1 cellular context compared by ENCODE assay signal in genomic region chr19:15869109-15869555, GRCh38.
TF ChIP-seq lines count a peak whose summit lies in the region.

No MANE protein-coding gene starts in this region.

TF ChIP-seq in K562, 482 proteins besides CTCF, POLR2A, EP300 and RAD21 (continued from another document and continues in another):
- no peak for TF ChIP-seq ARID4B (CRISPR knock-in tag; IDR thresholded peaks at IDR 0.05)
- TF ChIP-seq ZNF79 (CRISPR knock-in tag; IDR thresholded peaks at IDR 0.05; ENCODE audit: low read depth) = no peak
- TF ChIP-seq BACH1 (tag; IDR thresholded peaks at IDR 0.05) = no peak
- TF ChIP-seq DMBX1 (CRISPR knock-in tag; IDR thresholded peaks at IDR 0.05; ENCODE audit: borderline replicate concordance) = no peak
- no peak for TF ChIP-seq TGIF2 (CRISPR knock-in tag; IDR thresholded peaks at IDR 0.05)
- no peak for TF ChIP-seq ZNF354B (CRISPR knock-in tag; IDR thresholded peaks at IDR 0.05)
- TF ChIP-seq ELK1 (CRISPR knock-in tag; IDR thresholded peaks at IDR 0.05) = no peak
- peak; percentile 85 for TF ChIP-seq DEAF1 (CRISPR knock-in tag; IDR thresholded peaks at IDR 0.05)
- no peak for TF ChIP-seq ZBED1 (IDR thresholded peaks at IDR 0.05)
- 0 out of 2 replicates have a peak, but pooled peaks have one; percentile 27 for TF ChIP-seq ARID2 (IDR thresholded peaks at IDR 0.05)
- no peak for TF ChIP-seq FOXP1 (CRISPR knock-in tag; IDR thresholded peaks at IDR 0.05)
- no peak for TF ChIP-seq ZNF830 (CRISPR knock-in tag; IDR thresholded peaks at IDR 0.05)
- no peak for TF ChIP-seq PREB (CRISPR knock-in tag; IDR thresholded peaks at IDR 0.05)
- no peak for TF ChIP-seq NFE2L1 (tag; IDR thresholded peaks at IDR 0.05; ENCODE audit: borderline replicate concordance, low read depth)
- no peak for TF ChIP-seq FOXP4 (CRISPR knock-in tag; IDR thresholded peaks at IDR 0.05; ENCODE audit: borderline replicate concordance)
- no peak for TF ChIP-seq ZNF395 (CRISPR knock-in tag; IDR thresholded peaks at IDR 0.05)
- no peak for TF ChIP-seq TAF15 (IDR thresholded peaks at IDR 0.05; ENCODE audit: low read depth, low read length)
- TF ChIP-seq ZNF408 (CRISPR knock-in tag; IDR thresholded peaks at IDR 0.05; ENCODE audit: low read depth) = no peak
- TF ChIP-seq FOXA3 (CRISPR knock-in tag; conservative IDR thresholded peaks at IDR 0.05 in 1 of 2, IDR thresholded peaks at IDR 0.05 in 1 of 2) = 0 out of 4 replicates have a peak, but pooled peaks of 1 of the 2 experiments have one; percentile 42
- no peak for TF ChIP-seq MBD2 (IDR thresholded peaks at IDR 0.05; ENCODE audit: borderline replicate concordance, low read depth)
- no peak for TF ChIP-seq ZNF253 (CRISPR knock-in tag; conservative IDR thresholded peaks at IDR 0.05)
- TF ChIP-seq PHB2 (IDR thresholded peaks at IDR 0.05; ENCODE audit: low read depth) = no peak
- peak; percentile 54; the same call in 1 of the 2 replicates for TF ChIP-seq CTBP1 (IDR thresholded peaks at IDR 0.05; ENCODE audit: borderline replicate concordance)
- TF ChIP-seq OTX1 (CRISPR knock-in tag; IDR thresholded peaks at IDR 0.05) = no peak
- no peak for TF ChIP-seq KAT8 (IDR thresholded peaks at IDR 0.05; ENCODE audit: low read depth)
- TF ChIP-seq ESRRA (IDR thresholded peaks at IDR 0.05; ENCODE audit: borderline replicate concordance, low read depth) = no peak
- no peak for TF ChIP-seq ZNF511 (CRISPR knock-in tag; IDR thresholded peaks at IDR 0.05)
- no peak for TF ChIP-seq SMARCC2 (IDR thresholded peaks at IDR 0.05; ENCODE audit: low read depth)
- no peak for TF ChIP-seq ZNF778 (CRISPR knock-in tag; IDR thresholded peaks at IDR 0.05)
- no peak for TF ChIP-seq NEUROD1 (IDR thresholded peaks at IDR 0.05; ENCODE audit: borderline replicate concordance, low read depth, low read length, partially characterized antibody)
- TF ChIP-seq LARP7 (IDR thresholded peaks at IDR 0.05) = no peak
- no peak for TF ChIP-seq E2F1 (CRISPR knock-in tag; IDR thresholded peaks at IDR 0.05)
- TF ChIP-seq SOX6 (IDR thresholded peaks at IDR 0.05) = peak; percentile 82
- no peak for TF ChIP-seq STAG1 (CRISPR knock-in tag; IDR thresholded peaks at IDR 0.05; ENCODE audit: borderline replicate concordance)
- no peak for TF ChIP-seq ZNF224 (CRISPR knock-in tag; IDR thresholded peaks at IDR 0.05)
- no peak for TF ChIP-seq NFRKB (IDR thresholded peaks at IDR 0.05; ENCODE audit: low read depth)
- no peak for TF ChIP-seq MXD1 (CRISPR knock-in tag; IDR thresholded peaks at IDR 0.05; ENCODE audit: borderline replicate concordance, poor library complexity, severe bottlenecking)
- no peak for TF ChIP-seq ADNP (tag; IDR thresholded peaks at IDR 0.05)
- no peak for TF ChIP-seq CXXC5 (CRISPR knock-in tag; IDR thresholded peaks at IDR 0.05)
- no peak for TF ChIP-seq ARNT (IDR thresholded peaks at IDR 0.05)
- TF ChIP-seq SIN3B (IDR thresholded peaks at IDR 0.05; ENCODE audit: low read depth) = no peak
- no peak for TF ChIP-seq MTA2 (IDR thresholded peaks at IDR 0.05; ENCODE audit: low read depth)
- no peak for TF ChIP-seq ZBTB11 (CRISPR knock-in tag; IDR thresholded peaks at IDR 0.05)
- no peak for TF ChIP-seq L3MBTL2 (IDR thresholded peaks at IDR 0.05)
- TF ChIP-seq PHTF2 (CRISPR knock-in tag; IDR thresholded peaks at IDR 0.05) = no peak
- TF ChIP-seq RB1 (IDR thresholded peaks at IDR 0.05; ENCODE audit: low read depth) = peak; percentile 58
- peak; percentile 55; the same call in 1 of the 2 replicates for TF ChIP-seq ZBTB17 (CRISPR knock-in tag; IDR thresholded peaks at IDR 0.05)
- no peak for TF ChIP-seq NCOA4 (IDR thresholded peaks at IDR 0.05; ENCODE audit: partially characterized antibody)
- no peak for TF ChIP-seq ZFP30 (CRISPR knock-in tag; IDR thresholded peaks at IDR 0.05; ENCODE audit: borderline replicate concordance)
- no peak for TF ChIP-seq CBFA2T2 (conservative IDR thresholded peaks at IDR 0.05)
- TF ChIP-seq ZNF449 (CRISPR knock-in tag; IDR thresholded peaks at IDR 0.05) = no peak
- no peak for TF ChIP-seq IRF2 (CRISPR knock-in tag; IDR thresholded peaks at IDR 0.05)
